In the genomic region with DNA sequence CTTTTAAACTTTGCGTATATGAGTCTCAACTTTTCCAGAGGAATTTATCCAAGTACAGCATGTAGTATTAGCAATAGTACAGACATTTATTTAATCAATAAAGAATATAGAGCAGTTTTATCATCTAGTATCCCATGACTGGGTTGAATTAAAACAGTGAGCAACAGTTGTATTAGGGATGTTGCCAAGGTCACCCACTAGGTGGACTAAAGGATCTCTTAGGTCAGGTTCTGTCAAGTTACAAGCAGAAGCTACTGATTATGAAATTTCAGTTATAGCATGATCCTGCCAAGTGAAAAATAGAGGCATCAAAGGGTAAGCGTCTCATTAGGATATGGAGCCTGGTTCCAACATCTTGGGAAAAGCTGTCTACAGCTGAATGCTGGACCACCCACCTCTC, we compare ENCODE assay signal across 11 cellular contexts. TPM values are rescaled to one million over a fixed set of nuclear protein-coding genes. Genes with fewer than 3 reads are reported as not detected.
DNase-seq lines count a peak whose midpoint lies in the region; ATAC-seq and TF ChIP-seq lines count a peak whose summit lies in the region.
"Had no signal": no experiment of that assay in that cellular context is flagged by ENCODE, and none has a peak within 500 bp of the region (broad histone marks: within the 10 kb centered on the region; RNA-seq: fewer than 3 reads in every experiment).

No MANE protein-coding gene starts in this region.

- WGBS in prostate gland: 91% methylated on average over 2 of the region's 2 CpGs
- WGBS in esophagus muscularis mucosa: 98% methylated on average over 2 of the region's 2 CpGs

- peak; percentile 76 for ATAC-seq in SK-N-SH treated with all-trans-retinoic acid at 6 μM for 48 hours
- no peak for ATAC-seq in HG03196 (IDR thresholded peaks at IDR 0.05; ENCODE audit: unreplicated experiment)
- ATAC-seq: activated naive CD4-positive, alpha-beta T cell treated with anti-CD3 and anti-CD28 coated beads, Interleukin-2, amount 50 U/mL, for 72 hours had no signal

- H3K4me1 ChIP-seq in prostate gland (replicated peaks) (no peaks in the 10 kb centered on the region), esophagus muscularis mucosa (peaks cover 6 to 10% (median 9%) of the 10 kb centered on the region in 4 donors)
- H3K4me1 ChIP-seq: pancreas had no signal

- H3K4me3 ChIP-seq in kidney epithelial cell (ENCODE audit: low read depth, low read length) (no peak overlapping the region), prostate gland (no peak overlapping the region), esophagus muscularis mucosa (no peak overlapping the region)
- H3K4me3 ChIP-seq: pancreas had no signal

- TF ChIP-seq CTCF in C4-2B (conservative IDR thresholded peaks at IDR 0.05): peak; percentile 41
- TF ChIP-seq CTCF in kidney epithelial cell (IDR thresholded peaks at IDR 0.05; ENCODE audit: insufficient read depth, low read length, poor library complexity, severe bottlenecking): peak; percentile 33
- TF ChIP-seq CTCF in prostate gland (IDR thresholded peaks at IDR 0.05): peak in 1 of 4 experiments; percentile 34
- TF ChIP-seq CTCF in esophagus muscularis mucosa (IDR thresholded peaks at IDR 0.05): no peak

- intact Hi-C loops in prostate gland (cut with DNase I) (no loop called here), esophagus muscularis mucosa (cut with DNase I) (loop anchor here (10.0 kb wide), 1 partner anchor 121 kb away; the partner anchor contains the start of gene SDC1)

- H3K9me3 ChIP-seq in prostate gland (no peaks in the 10 kb centered on the region), esophagus muscularis mucosa (peaks cover 0 to 8% (median 2%) of the 10 kb centered on the region in 4 donors)
- H3K9me3 ChIP-seq: pancreas had no signal

- H3K27me3 ChIP-seq in kidney epithelial cell (ENCODE audit: control insufficient read depth, insufficient read depth, low read length) (no peaks in the 10 kb centered on the region), prostate gland (replicated peaks; ENCODE audit: insufficient read depth) (no peaks in the 10 kb centered on the region), esophagus muscularis mucosa (peaks cover 0 to 16% (median 0%) of the 10 kb centered on the region in 4 donors)
- H3K27me3 ChIP-seq: pancreas had no signal

- no peak for TF ChIP-seq EP300 in esophagus muscularis mucosa (IDR thresholded peaks at IDR 0.05)

- H3K36me3 ChIP-seq in kidney epithelial cell (ENCODE audit: control insufficient read depth, insufficient read depth, low read length) (no peaks in the 10 kb centered on the region), prostate gland (no peaks in the 10 kb centered on the region), esophagus muscularis mucosa (no peaks in the 10 kb centered on the region)
- H3K36me3 ChIP-seq: pancreas had no signal

- no peak overlapping the region for H3K27ac ChIP-seq in C4-2B
- no peak overlapping the region for H3K27ac ChIP-seq in prostate gland
- no peak overlapping the region for H3K27ac ChIP-seq in esophagus muscularis mucosa (replicated peaks in 1 of 4)
- H3K27ac ChIP-seq: pancreas had no signal

- TF ChIP-seq POLR2A in prostate gland (IDR thresholded peaks at IDR 0.05): no peak
- no peak for TF ChIP-seq POLR2A in esophagus muscularis mucosa (IDR thresholded peaks at IDR 0.05; ENCODE audit: low read depth)

- DNase-seq in HT1080 (ENCODE audit: low read depth) (peak; percentile 61), kidney epithelial cell (ENCODE audit: low read depth) (no peak), prostate gland (ENCODE audit: low spot score) (no peak), esophagus muscularis mucosa (ENCODE audit: extremely low spot score) (no peak), hypothalamus (lab: John Stamatoyannopoulos, UW) (no peak)
- DNase-seq: pancreas; stimulated activated CD8-positive, alpha-beta memory T cell treated with anti-CD3 and anti-CD28 coated beads, Interleukin-4, amount 100 ng/mL, for 48 hours had no signal

TF ChIP-seq in SK-N-SH treated with all-trans-retinoic acid at 6 μM for 48 hours, 23 proteins besides CTCF, POLR2A, EP300 and RAD21:
- no peak for TF ChIP-seq ZC3H10 (CRISPR knock-in tag; IDR thresholded peaks at IDR 0.05)
- no peak for TF ChIP-seq RARB (CRISPR knock-in tag; IDR thresholded peaks at IDR 0.05)
- no peak for TF ChIP-seq OSR1 (CRISPR knock-in tag; IDR thresholded peaks at IDR 0.05)
- TF ChIP-seq GLIS3 (CRISPR knock-in tag; IDR thresholded peaks at IDR 0.05): no peak
- TF ChIP-seq SNAI2 (CRISPR knock-in tag; IDR thresholded peaks at IDR 0.05): no peak
- TF ChIP-seq TCF4 (CRISPR knock-in tag; IDR thresholded peaks at IDR 0.05; ENCODE audit: borderline replicate concordance): no peak
- no peak for TF ChIP-seq ZNF70 (CRISPR knock-in tag; IDR thresholded peaks at IDR 0.05)
- no peak for TF ChIP-seq PPARA (CRISPR knock-in tag; IDR thresholded peaks at IDR 0.05; ENCODE audit: borderline replicate concordance)
TF ChIP-seq in SK-N-SH treated with all-trans-retinoic acid at 6 μM for 48 hours: peak in this region for 0.

RNA-seq across cellular contexts. Expression of gene LAPTM4A, which starts 52.1 kb away (rescaled TPM):
- total RNA-seq in HT1080 (2014; rRNA removed; shearing (Covaris generic)): 21.3 and 36.6 TPM in 2 replicates
- polyA plus RNA-seq in HT1080 (2015; cell fraction: cytosol; rRNA removed): 121 and 125 TPM in 2 replicates
- polyA plus RNA-seq in HT1080 (2015; cell fraction: nucleus; rRNA removed): 118 and 119 TPM in 2 replicates
- 140 and 141 TPM in 2 replicates for total RNA-seq in kidney epithelial cell
- total RNA-seq in prostate gland: 100 to 1,000 TPM; 142 to 340 TPM
- total RNA-seq in esophagus muscularis mucosa: 100 to 1,000 TPM; 154 to 215 (median 192) TPM

Comparison
In these comparisons a context has a peak if more than half of its experiments do, and no peak if none do; other contexts are left out.
1. CTCF ChIP-seq: peak in C4-2B (single experiment) and kidney epithelial cell (single experiment); none in esophagus muscularis mucosa (0 of 3).